1 cellular context compared by ENCODE assay signal in genomic region chr17:6756425-6757012, GRCh38.
TF ChIP-seq lines count a peak whose summit lies in the region.

No MANE protein-coding gene starts in this region.

TF ChIP-seq in HepG2, 621 proteins besides CTCF, POLR2A, EP300 and RAD21:
- TF ChIP-seq PPARG (CRISPR knock-in tag; conservative IDR thresholded peaks at IDR 0.05) = no peak
- no peak for TF ChIP-seq ATF3 (CRISPR knock-in tag; IDR thresholded peaks at IDR 0.05)
- TF ChIP-seq NRL (CRISPR knock-in tag; IDR thresholded peaks at IDR 0.05; ENCODE audit: borderline replicate concordance) = no peak
- no peak for TF ChIP-seq ZNF577 (CRISPR knock-in tag; IDR thresholded peaks at IDR 0.05; ENCODE audit: borderline replicate concordance, low read depth)
- no peak for TF ChIP-seq NFE2L1 (CRISPR knock-in tag; IDR thresholded peaks at IDR 0.05; ENCODE audit: borderline replicate concordance)
- TF ChIP-seq PHB2 (IDR thresholded peaks at IDR 0.05; ENCODE audit: partially characterized antibody) = no peak
- no peak for TF ChIP-seq STAG1 (CRISPR knock-in tag; IDR thresholded peaks at IDR 0.05)
- no peak for TF ChIP-seq ZNF263 (CRISPR knock-in tag; IDR thresholded peaks at IDR 0.05)
- TF ChIP-seq ZNF207 (IDR thresholded peaks at IDR 0.05; ENCODE audit: borderline replicate concordance) = no peak
- TF ChIP-seq ZNF362 (CRISPR knock-in tag; IDR thresholded peaks at IDR 0.05; ENCODE audit: borderline replicate concordance) = no peak
- TF ChIP-seq ZNF446 (CRISPR knock-in tag; IDR thresholded peaks at IDR 0.05) = no peak
- TF ChIP-seq ZNF883 (CRISPR knock-in tag; IDR thresholded peaks at IDR 0.05; ENCODE audit: not compliant biosample characterization) = no peak
- TF ChIP-seq, protein P1, sequence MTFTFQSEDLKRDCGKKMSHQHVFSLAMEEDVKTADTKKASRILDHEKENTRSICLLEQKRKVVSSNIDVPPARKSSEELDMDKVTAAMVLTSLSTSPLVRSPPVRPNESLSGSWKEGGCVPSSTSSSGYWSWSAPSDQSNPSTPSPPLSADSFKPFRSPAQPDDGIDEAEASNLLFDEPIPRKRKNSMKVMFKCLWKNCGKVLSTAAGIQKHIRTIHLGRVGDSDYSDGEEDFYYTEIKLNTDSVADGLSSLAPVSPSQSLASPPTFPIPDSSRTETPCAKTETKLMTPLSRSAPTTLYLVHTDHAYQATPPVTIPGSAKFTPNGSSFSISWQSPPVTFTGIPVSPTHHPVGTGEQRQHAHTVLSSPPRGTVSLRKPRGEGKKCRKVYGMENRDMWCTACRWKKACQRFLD (CRISPR knock-in tag; IDR thresholded peaks at IDR 0.05; ENCODE audit: borderline replicate concordance) = no peak
- no peak for TF ChIP-seq E2F1 (CRISPR knock-in tag; IDR thresholded peaks at IDR 0.05)
- no peak for TF ChIP-seq ESRRA (CRISPR knock-in tag; IDR thresholded peaks at IDR 0.05; ENCODE audit: low read depth)
- TF ChIP-seq ETV6 (CRISPR knock-in tag; conservative IDR thresholded peaks at IDR 0.05) = no peak
- TF ChIP-seq U2AF1 (optimal IDR thresholded peaks at IDR 0.05; ENCODE audit: low read depth, low read length) = no peak
